12 cellular contexts compared by ENCODE assay signal in genomic region chr15:63950911-63951481, GRCh38.
DNase-seq lines count a peak whose midpoint lies in the region; TF ChIP-seq lines count a peak whose summit lies in the region.
"Had no signal": no experiment of that assay in that cellular context is flagged by ENCODE, and none has a peak within 500 bp of the region (broad histone marks: within the 10 kb centered on the region; RNA-seq: fewer than 3 reads in every experiment).

No MANE protein-coding gene starts in this region.

- H3K27ac ChIP-seq in breast epithelium (peak overlapping the region in 1 of 2 donors; percentile 43), vagina (peak overlapping the region; percentile 22)

- POLR2A ChIA-PET in MCF 10A (lab: Yijun Ruan, JAX), result interaction anchor here (1.7 kb wide), 1 partner anchor 59 kb away, joined by 5 read pairs; no protein-coding TSS in a partner anchor

- no peaks in the 10 kb centered on the region for H3K36me3 Mint-ChIP-seq in MCF 10A (ENCODE audit: insufficient read depth, unreplicated experiment)
- H3K36me3 Mint-ChIP-seq in endothelial cell (ENCODE audit: low read depth, unreplicated experiment), result no peaks in the 10 kb centered on the region
- H3K36me3 Mint-ChIP-seq: activated naive CD4-positive, alpha-beta T cell treated with anti-CD3 and anti-CD28 coated beads, Interleukin-2, amount 50 U/mL, for 72 hours had no signal

- H3K9me3 ChIP-seq in breast epithelium (no peaks in the 10 kb centered on the region), vagina (no peaks in the 10 kb centered on the region)
- H3K9me3 ChIP-seq: thoracic aorta had no signal

- intact Hi-C loops in MCF 10A (cut with micrococcal nuclease) (no loop called here), breast epithelium (cut with DNase I; ENCODE audit: low total_unique reads) (no loop called here), vagina (cut with DNase I) (no loop called here)

- no TSS peak for BruUV-seq in MCF 10A (replicated peaks; lab: Mats Ljungman, UMichigan)

- H3K4me3 ChIP-seq in breast epithelium, result no peak overlapping the region
- no peak overlapping the region for H3K4me3 ChIP-seq in vagina
- H3K4me3 ChIP-seq: thoracic aorta had no signal

- TF ChIP-seq CTCF in MCF 10A (IDR thresholded peaks at IDR 0.05; ENCODE audit: unreplicated experiment) (no peak), breast epithelium (IDR thresholded peaks at IDR 0.05) (no peak), vagina (IDR thresholded peaks at IDR 0.05) (no peak), endothelial cell (IDR thresholded peaks at IDR 0.05; ENCODE audit: unreplicated experiment) (no peak)

- H3K27me3 ChIP-seq in breast epithelium (no peaks in the 10 kb centered on the region), vagina (no peaks in the 10 kb centered on the region)

- no peak for TF ChIP-seq POLR2A in breast epithelium (IDR thresholded peaks at IDR 0.05)
- TF ChIP-seq POLR2A in vagina (IDR thresholded peaks at IDR 0.05), result no peak

- H3K4me1 ChIP-seq in breast epithelium (peaks cover 0 to 8% of the 10 kb centered on the region in 2 donors), vagina (peaks cover 14% of the 10 kb centered on the region)

- H3K4me1 Mint-ChIP-seq in MCF 10A (ENCODE audit: insufficient read depth, unreplicated experiment) (peaks cover 24% of the 10 kb centered on the region), endothelial cell (ENCODE audit: unreplicated experiment) (peaks cover 9% of the 10 kb centered on the region)

- no peaks in the 10 kb centered on the region for H3K27me3 Mint-ChIP-seq in MCF 10A (ENCODE audit: insufficient read depth, unreplicated experiment)
- no peaks in the 10 kb centered on the region for H3K27me3 Mint-ChIP-seq in endothelial cell (ENCODE audit: unreplicated experiment)

- peak; percentile 73 for DNase-seq in MCF 10A (ENCODE audit: unreplicated experiment)
- no peak for DNase-seq in breast epithelium (ENCODE audit: low spot score in 2 of 2)
- peak; percentile 80 for DNase-seq in astrocyte of the hippocampus (ENCODE audit: low read depth, low spot score)
- DNase-seq in hepatic stellate cell (ENCODE audit: low spot score), result peak; percentile 70
- DNase-seq in vagina (ENCODE audit: extremely low spot score in 2 of 2), result no peak
- DNase-seq in NCI-H1105 (lab: John Stamatoyannopoulos, UW), result no peak
- no peak for DNase-seq in endothelial cell (ENCODE audit: low spot score)
- DNase-seq in HuH-7.5 (ENCODE audit: low spot score), result no peak
- DNase-seq: DMS53, NCI-H2227 treated with DMSO at 0.1 percent for 48 hours had no signal

- H3K4me3 Mint-ChIP-seq in MCF 10A (ENCODE audit: unreplicated experiment) (no peak overlapping the region), endothelial cell (ENCODE audit: unreplicated experiment) (no peak overlapping the region)

- H3K36me3 ChIP-seq in breast epithelium, result no peaks in the 10 kb centered on the region
- no peaks in the 10 kb centered on the region for H3K36me3 ChIP-seq in vagina
- H3K36me3 ChIP-seq: thoracic aorta had no signal

- CTCF ChIA-PET in MCF 10A (lab: Yijun Ruan, JAX), result interaction anchor here (0.7 kb wide), 1 partner anchor 37 kb away, joined by 3 read pairs; no protein-coding TSS in a partner anchor

- H3K27ac Mint-ChIP-seq in MCF 10A (ENCODE audit: low read depth, unreplicated experiment) (peak overlapping the region; percentile 49), endothelial cell (ENCODE audit: unreplicated experiment) (no peak overlapping the region)

- no peaks in the 10 kb centered on the region for H3K9me3 Mint-ChIP-seq in MCF 10A (ENCODE audit: unreplicated experiment)
- H3K9me3 Mint-ChIP-seq in endothelial cell (ENCODE audit: unreplicated experiment), result no peaks in the 10 kb centered on the region
- H3K9me3 Mint-ChIP-seq: activated naive CD4-positive, alpha-beta T cell treated with anti-CD3 and anti-CD28 coated beads, Interleukin-2, amount 50 U/mL, for 72 hours had no signal

Comparison
In these comparisons a context has a peak if more than half of its experiments do, and no peak if none do; other contexts are left out.
1. DNase-seq: peak in MCF 10A (single experiment), astrocyte of the hippocampus (single experiment) and hepatic stellate cell (single experiment); none in breast epithelium (0 of 2), vagina (0 of 2), NCI-H1105 (single experiment), endothelial cell (single experiment) and HuH-7.5 (single experiment).